Comparison of ENCODE assay signal across 23 cellular contexts in genomic region chr1:236377832-236378535, GRCh38. TPM values are rescaled to one million over a fixed set of nuclear protein-coding genes. Genes with fewer than 3 reads are reported as not detected.
DNase-seq lines count a peak whose midpoint lies in the region; ATAC-seq and TF ChIP-seq lines count a peak whose summit lies in the region.
"Had no signal": no experiment of that assay in that cellular context is flagged by ENCODE, and none has a peak within 500 bp of the region (broad histone marks: within the 10 kb centered on the region; RNA-seq: fewer than 3 reads in every experiment).

No MANE protein-coding gene starts in this region.

- H3K4me3 Mint-ChIP-seq in T-helper 17 cell (no peak overlapping the region), progenitor cell of endocrine pancreas (ENCODE audit: low read depth) (no peak overlapping the region)
- H3K4me3 Mint-ChIP-seq: CD4-positive, alpha-beta memory T cell; GM23338; H9; HFFc6 had no signal

- DNase-seq in T-helper 17 cell (no peak), progenitor cell of endocrine pancreas (ENCODE audit: low spot score, unreplicated experiment) (no peak), SW 1271 (lab: John Stamatoyannopoulos, UW) (no peak), NCI-H1417 treated with DMSO at 0.1 percent for 48 hours (lab: John Stamatoyannopoulos, UW) (no peak)
- DNase-seq: C1 segment of cervical spinal cord; CD4-positive, alpha-beta memory T cell; COR-L47; DMS53; H9; HFFc6; KG1; MM.1S; NCI-H1694; NCI-H2029 treated with DMSO at 0.1 percent for 48 hours; NCI-H2227 treated with DMSO at 0.1 percent for 48 hours; NCI-H526 treated with DMSO at 0.1 percent for 48 hours; SHP77; T-helper 1 cell had no signal

- H3K4me1 Mint-ChIP-seq in T-helper 17 cell (peaks cover 3% of the 10 kb centered on the region), progenitor cell of endocrine pancreas (ENCODE audit: low read depth) (peaks cover 13% of the 10 kb centered on the region)
- H3K4me1 Mint-ChIP-seq: GM23338, H9 had no signal

- ATAC-seq in GM18868 (IDR thresholded peaks at IDR 0.05; ENCODE audit: unreplicated experiment), result peak; percentile 91
- peak; percentile 58 for ATAC-seq in HG02759 (IDR thresholded peaks at IDR 0.05; ENCODE audit: unreplicated experiment)
- ATAC-seq in T-helper 17 cell, result no peak
- ATAC-seq in GM19328 (IDR thresholded peaks at IDR 0.05; ENCODE audit: unreplicated experiment), result no peak
- ATAC-seq: A549, GM23338 had no signal

- TF ChIP-seq CTCF in progenitor cell of endocrine pancreas (IDR thresholded peaks at IDR 0.05; ENCODE audit: unreplicated experiment), result no peak

- peaks cover 2% of the 10 kb centered on the region for H3K36me3 Mint-ChIP-seq in T-helper 17 cell (ENCODE audit: low read depth)
- no peaks in the 10 kb centered on the region for H3K36me3 Mint-ChIP-seq in progenitor cell of endocrine pancreas (ENCODE audit: insufficient read depth)

- H3K27ac Mint-ChIP-seq in T-helper 17 cell (peak overlapping the region; percentile 14), progenitor cell of endocrine pancreas (peak overlapping the region; percentile 56)
- H3K27ac Mint-ChIP-seq: GM23338, H9, HFFc6 had no signal

- H3K9me3 Mint-ChIP-seq in progenitor cell of endocrine pancreas (ENCODE audit: low read depth), result peaks cover 20% of the 10 kb centered on the region
- H3K9me3 Mint-ChIP-seq: HFFc6 had no signal

- no peaks in the 10 kb centered on the region for H3K9me3 ChIP-seq in T-helper 17 cell (ENCODE audit: control insufficient read depth, low read length, poor library complexity, severe bottlenecking)

- H3K27me3 Mint-ChIP-seq in T-helper 17 cell, result no peaks in the 10 kb centered on the region
- H3K27me3 Mint-ChIP-seq in progenitor cell of endocrine pancreas, result no peaks in the 10 kb centered on the region

RNA-seq across cellular contexts. Expression of gene EDARADD, which starts 16.1 kb away (rescaled TPM):
- total RNA-seq in T-helper 17 cell (1 to 10 TPM in 1 of 2 donors, under 1 TPM in 1; 0.37 to 2.5 TPM), progenitor cell of endocrine pancreas (12.3 and 13.5 TPM in 2 replicates)

Comparison
In these comparisons a context has a peak if more than half of its experiments do, and no peak if none do; other contexts are left out.
1. ATAC-seq: peak in GM18868 (single experiment) and HG02759 (single experiment); none in T-helper 17 cell (single experiment) and GM19328 (single experiment).